16 cellular contexts compared by ENCODE assay signal in genomic region chr19:55372316-55373081, GRCh38. TPM values are rescaled to one million over a fixed set of nuclear protein-coding genes. Genes with fewer than 3 reads are reported as not detected.
DNase-seq lines count a peak whose midpoint lies in the region; TF ChIP-seq lines count a peak whose summit lies in the region.
"Had no signal": no experiment of that assay in that cellular context is flagged by ENCODE, and none has a peak within 500 bp of the region (broad histone marks: within the 10 kb centered on the region; RNA-seq: fewer than 3 reads in every experiment).

No MANE protein-coding gene starts in this region.

- no peak for TF ChIP-seq CTCF in astrocyte of the spinal cord (IDR thresholded peaks at IDR 0.05; ENCODE audit: low read depth, low read length)
- TF ChIP-seq CTCF in neural progenitor cell (IDR thresholded peaks at IDR 0.05): no peak

- no peak overlapping the region for H2AFZ ChIP-seq in neural progenitor cell (replicated peaks)

- DNase-seq in DMS 273 (lab: John Stamatoyannopoulos, UW; ENCODE audit: unreplicated experiment) (peak; percentile 37), DMS 273 treated with DMSO at 0.1 percent for 48 hours (lab: John Stamatoyannopoulos, UW) (no peak), NCI-H226 (peak; percentile 64), astrocyte of the spinal cord (ENCODE audit: low read depth, low spot score) (peak; percentile 70), neural progenitor cell (ENCODE audit: low spot score) (no peak), NCI-H446 treated with DMSO at 0.1 percent for 48 hours (lab: John Stamatoyannopoulos, UW) (no peak), NCI-H345 treated with DMSO at 0.1 percent for 48 hours (lab: John Stamatoyannopoulos, UW; ENCODE audit: unreplicated experiment) (no peak), middle frontal gyrus (ENCODE audit: extremely low spot score, low spot score) (no peak)
- DNase-seq: NCI-H146; NK-92 treated with Interleukin-12 subunit alpha and Interleukin-12 subunit beta, amount 100 ng/mL, for 24 hours; testis had no signal

- in situ Hi-C loops in astrocyte of the spinal cord (cut with HindIII; ENCODE audit: low sequenced_read_pairs): no loop called here

- H3K27me3 ChIP-seq in neural progenitor cell: peaks cover 88% of the 10 kb centered on the region
- H3K27me3 ChIP-seq: testis had no signal

- peaks cover 2% of the 10 kb centered on the region for H3K9me3 Mint-ChIP-seq in neural progenitor cell

- H3K4me1 ChIP-seq in neural progenitor cell: peaks cover 28% of the 10 kb centered on the region

- peak overlapping the region; percentile 49 for H3K4me3 Mint-ChIP-seq in neural progenitor cell

- H3F3A ChIP-seq in neural progenitor cell (ENCODE audit: low read depth): peaks cover 34% of the 10 kb centered on the region

- H3K4me3 ChIP-seq in astrocyte of the spinal cord (ENCODE audit: low read depth, low read length) (no peak overlapping the region), neural progenitor cell (no peak overlapping the region)
- H3K4me3 ChIP-seq: breast epithelium, right atrium auricular region, testis had no signal

- peaks cover 27% of the 10 kb centered on the region for H3K4me1 Mint-ChIP-seq in neural progenitor cell

- no peaks in the 10 kb centered on the region for H3K79me2 ChIP-seq in neural progenitor cell (ENCODE audit: low read depth)

- no peak overlapping the region for H3K9ac ChIP-seq in neural progenitor cell

- H3K36me3 ChIP-seq in neural progenitor cell: no peaks in the 10 kb centered on the region
- H3K36me3 ChIP-seq: breast epithelium, right atrium auricular region had no signal

- H3K9me3 ChIP-seq in neural progenitor cell (ENCODE audit: low read depth): no peaks in the 10 kb centered on the region
- H3K9me3 ChIP-seq: breast epithelium, right atrium auricular region, testis had no signal

- H3K4me2 ChIP-seq in neural progenitor cell: no peak overlapping the region

- peaks cover 36% of the 10 kb centered on the region for H3K27me3 Mint-ChIP-seq in neural progenitor cell (ENCODE audit: insufficient read depth, low read depth)

- H3K27ac ChIP-seq in neural progenitor cell: no peak overlapping the region
- H3K27ac ChIP-seq: 22Rv1, breast epithelium, epithelial cell of prostate, right atrium auricular region, testis had no signal

- no peaks in the 10 kb centered on the region for H3K36me3 Mint-ChIP-seq in neural progenitor cell

- H4K20me1 ChIP-seq in neural progenitor cell (ENCODE audit: low read depth): no peaks in the 10 kb centered on the region

- H3K27ac Mint-ChIP-seq in neural progenitor cell: peak overlapping the region; percentile 69

RNA-seq across cellular contexts. Expression of gene IL11, which starts 2.2 kb away (rescaled TPM):
- total RNA-seq in neural progenitor cell (ENCODE audit: low replicate concordance): 0.06 and 0.62 TPM in 2 replicates

RNA-seq across cellular contexts. Expression of gene TMEM190, which starts 4.1 kb away (rescaled TPM):
- not detected in 2 replicates for total RNA-seq in neural progenitor cell (ENCODE audit: low replicate concordance)
- total RNA-seq: breast epithelium, mucosa of gallbladder, right atrium auricular region had no signal

RNA-seq across cellular contexts. Expression of gene GARIN5B, which starts 9.4 kb away (rescaled TPM):
- 0.09 TPM in 1 of 2 replicates, not detected in the other for total RNA-seq in neural progenitor cell (ENCODE audit: low replicate concordance)
- total RNA-seq: breast epithelium, mucosa of gallbladder, right atrium auricular region had no signal

RNA-seq across cellular contexts. Expression of gene TMEM238, which starts 11.6 kb away (rescaled TPM):
- 0.15 TPM in 1 of 2 replicates, not detected in the other for total RNA-seq in neural progenitor cell (ENCODE audit: low replicate concordance)

RNA-seq across cellular contexts. Expression of gene RPL28, which starts 13.2 kb away (rescaled TPM):
- total RNA-seq in neural progenitor cell (ENCODE audit: low replicate concordance): 1,017 and 1,124 TPM in 2 replicates

Comparison
In these comparisons a context has a peak if more than half of its experiments do, and no peak if none do; other contexts are left out.
1. DNase-seq: peak in DMS 273 (single experiment), NCI-H226 (single experiment) and astrocyte of the spinal cord (single experiment); none in DMS 273 treated with DMSO at 0.1 percent for 48 hours (single experiment), neural progenitor cell (single experiment), NCI-H446 treated with DMSO at 0.1 percent for 48 hours (single experiment), NCI-H345 treated with DMSO at 0.1 percent for 48 hours (single experiment) and middle frontal gyrus (single experiment).